ENCODE assay signal across 2 cellular contexts in genomic region chr10:72170733-72171132, GRCh38.
A peak's percentile ranks its signal among the peaks of the same experiment; 100 is the strongest.
TF ChIP-seq lines count a peak whose summit lies in the region.

No MANE protein-coding gene starts in this region.

TF ChIP-seq in HepG2, 621 proteins besides CTCF, POLR2A, EP300 and RAD21:
- no peak for TF ChIP-seq GZF1 (CRISPR knock-in tag; IDR thresholded peaks at IDR 0.05)
- 0 out of 2 replicates have a peak, but pooled peaks have one; percentile 33 for TF ChIP-seq ZNF121 (CRISPR knock-in tag; IDR thresholded peaks at IDR 0.05)
- TF ChIP-seq ZNF101 (CRISPR knock-in tag; IDR thresholded peaks at IDR 0.05; ENCODE audit: borderline replicate concordance, low read depth): no peak

TF ChIP-seq in K562, 482 proteins besides CTCF, POLR2A, EP300 and RAD21:
- TF ChIP-seq BRD9 (IDR thresholded peaks at IDR 0.05; ENCODE audit: low read depth, partially characterized antibody) (peak; percentile 7), RBM25 (IDR thresholded peaks at IDR 0.05; ENCODE audit: low read depth, low read length, severe bottlenecking) (peak; percentile 73), HMG20A (CRISPR knock-in tag; conservative IDR thresholded peaks at IDR 0.05) (no peak), NR2C1 (IDR thresholded peaks at IDR 0.05) (no peak), NR2C1 (tag; IDR thresholded peaks at IDR 0.05) (no peak), ATF1 (CRISPR knock-in tag; IDR thresholded peaks at IDR 0.05) (no peak), ATF1 (tag; IDR thresholded peaks at IDR 0.05) (no peak), ZNF740 (CRISPR knock-in tag; IDR thresholded peaks at IDR 0.05) (0 out of 2 replicates have a peak, but pooled peaks have one; percentile 13), ZNF740 (tag; IDR thresholded peaks at IDR 0.05) (no peak), TAL1 (IDR thresholded peaks at IDR 0.05) (no peak), MECOM (CRISPR knock-in tag; IDR thresholded peaks at IDR 0.05) (no peak), ZNF121 (CRISPR knock-in tag; conservative IDR thresholded peaks at IDR 0.05) (peak; percentile 82)
TF ChIP-seq in K562: peak in this region for 4.
